Comparison of ENCODE assay signal across 8 cellular contexts in genomic region chr19:18349524-18350128, GRCh38. TPM values are rescaled to one million over a fixed set of nuclear protein-coding genes. Genes with fewer than 3 reads are reported as not detected.
DNase-seq lines count a peak whose midpoint lies in the region; ATAC-seq, FAIRE-seq and TF ChIP-seq lines count a peak whose summit lies in the region.

No MANE protein-coding gene starts in this region.

- no peaks in the 10 kb centered on the region for H3K27me3 ChIP-seq in small intestine (ENCODE audit: control insufficient read depth in 2 of 2, insufficient read depth in 2 of 2, low read length in 2 of 2)

- H3K27ac Mint-ChIP-seq in WTC11 = peak overlapping the region; percentile 19; the same call in 1 of the 2 replicates

- POLR2A ChIA-PET in WTC11 (lab: Charles Lee) = no interaction called here

- H3K4me1 ChIP-seq in small intestine (ENCODE audit: control insufficient read depth in 2 of 2, insufficient read depth in 1 of 2, low read depth in 1 of 2, low read length in 1 of 2) = no peaks in the 10 kb centered on the region

- ATAC-seq in WTC11 (0 out of 2 replicates have a peak, but pooled peaks have one; percentile 40), HG03159 (IDR thresholded peaks at IDR 0.05; ENCODE audit: unreplicated experiment) (no peak), HG03521 (IDR thresholded peaks at IDR 0.05; ENCODE audit: unreplicated experiment) (no peak)

- DNase-seq in NCI-H146 (lab: John Stamatoyannopoulos, UW) (peak; percentile 37), NCI-H146 treated with DMSO at 0.1 percent for 48 hours (lab: John Stamatoyannopoulos, UW; ENCODE audit: unreplicated experiment) (no peak), HTR-8/SVneo (ENCODE audit: insufficient read length, low spot score) (peak; percentile 82), WTC11 (ENCODE audit: low spot score) (peak; percentile 71), head of caudate nucleus (peak in 41 of 42 donors; percentile 18 to 77 (median 50)), small intestine (peak; percentile 49)

- no peak overlapping the region for H3K27ac ChIP-seq in small intestine (ENCODE audit: low read depth in 1 of 2, low read length in 1 of 2)

- CTCF ChIA-PET in WTC11 (lab: Charles Lee) = interaction anchor here (0.5 to 2.7 kb wide), 15 partner anchors 10 to 165 kb away, joined by 3 to 25 read pairs (median 5); partner anchors contain the start of genes GDF15 and RAB3A

- 42 to 54% (median 44%) methylated on average over 12 of the region's 12 CpGs for WGBS in small intestine, 3 donors

- no peaks in the 10 kb centered on the region for H3K27me3 Mint-ChIP-seq in WTC11 (ENCODE audit: low read depth)

- no peak overlapping the region for H3K4me3 ChIP-seq in small intestine (ENCODE audit: low read depth in 1 of 2, low read length in 2 of 2)

- peaks cover 27% of the 10 kb centered on the region for H3K4me1 Mint-ChIP-seq in WTC11

- TF ChIP-seq CTCF in WTC11 (IDR thresholded peaks at IDR 0.05) = 0 out of 2 replicates have a peak, but pooled peaks have one; percentile 18

- intact Hi-C loops in head of caudate nucleus (cut with DNase I) = loop anchor here (10.0 kb wide), 1 partner anchor 65 kb away; the partner anchor contains the start of gene SSBP4

- peaks cover 28% of the 10 kb centered on the region for H3K36me3 Mint-ChIP-seq in WTC11

- H3K9me3 Mint-ChIP-seq in WTC11 = no peaks in the 10 kb centered on the region

- FAIRE-seq in HTR-8/SVneo (lab: Jason Lieb, UNC) (no peak), small intestine (lab: Jason Lieb, UNC) (no peak)

- H3K4me3 Mint-ChIP-seq in WTC11 = no peak overlapping the region

- peaks cover 3 to 4% of the 10 kb centered on the region in 2 donors for H3K36me3 ChIP-seq in small intestine (ENCODE audit: control insufficient read depth in 2 of 2, insufficient read depth in 2 of 2, low read length in 2 of 2)

- H3K9me3 ChIP-seq in small intestine (ENCODE audit: control insufficient read depth, low read depth) = no peaks in the 10 kb centered on the region

TF ChIP-seq in WTC11, 78 proteins besides CTCF, POLR2A, EP300 and RAD21:
- TF ChIP-seq ZNF121 (CRISPR knock-in tag; IDR thresholded peaks at IDR 0.05) (peak; percentile 96), NFYB (CRISPR knock-in tag; conservative IDR thresholded peaks at IDR 0.05; ENCODE audit: low read depth) (no peak), GABPB1 (CRISPR knock-in tag; IDR thresholded peaks at IDR 0.05) (peak; percentile 24; the same call in 1 of the 2 replicates), GTF2I (CRISPR knock-in tag; conservative IDR thresholded peaks at IDR 0.05) (peak; percentile 58)

RNA-seq across cellular contexts. Expression of gene PGPEP1, which starts 9.2 kb away (rescaled TPM):
- 39.2 to 68.1 TPM (median 40.8 TPM) in 3 replicates for total RNA-seq in WTC11 (2021)
- 10 to 100 TPM; 29.1 to 47.0 (median 30.3) TPM for polyA plus RNA-seq in small intestine

RNA-seq across cellular contexts. Expression of gene LSM4, which starts 26.8 kb away (rescaled TPM):
- 373 to 434 TPM (median 409 TPM) in 3 replicates for total RNA-seq in WTC11 (2021)
- polyA plus RNA-seq in small intestine = 100 to 1,000 TPM; 166 to 269 (median 206) TPM

RNA-seq across cellular contexts. Expression of gene GDF15, which starts 36.3 kb away (rescaled TPM):
- total RNA-seq in WTC11 (2021) = 18.3 to 27.3 TPM (median 19.1 TPM) in 3 replicates
- 10 to 100 TPM in 2 of 3 donors, 1 to 10 TPM in 1; 4.5 to 27.5 (median 12.7) TPM for polyA plus RNA-seq in small intestine

RNA-seq across cellular contexts. Expression of gene LRRC25, which starts 47.8 kb away (rescaled TPM):
- 0.07 to 0.31 TPM (median 0.18 TPM) in 3 replicates for total RNA-seq in WTC11 (2021)
- 1 to 10 TPM in 2 of 3 donors, under 1 TPM in 1; 0.89 to 5.1 (median 3.2) TPM for polyA plus RNA-seq in small intestine
